ENCODE assay signal across 18 cellular contexts in the genomic region with DNA sequence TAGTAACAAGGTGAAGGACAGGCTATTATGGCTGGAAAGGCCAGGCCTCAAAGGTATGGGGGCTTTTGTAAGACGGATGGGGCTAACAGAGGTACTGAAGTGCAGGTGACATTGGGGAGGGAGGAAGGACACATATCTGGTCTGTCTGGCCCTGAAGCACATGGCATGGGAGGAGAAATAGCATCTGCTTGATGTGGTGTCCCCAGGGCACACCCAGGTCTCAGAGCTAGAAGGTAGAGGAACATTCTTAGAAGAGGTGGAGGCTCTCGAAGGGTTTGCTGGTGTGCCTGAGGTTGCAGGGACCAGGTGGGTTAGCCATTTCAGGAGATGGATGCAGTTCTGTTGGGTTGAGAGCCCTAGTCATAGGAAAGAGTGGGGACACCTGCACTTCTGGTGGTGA. TPM values are rescaled to one million over a fixed set of nuclear protein-coding genes. Genes with fewer than 3 reads are reported as not detected.
A peak's percentile ranks its signal among the peaks of the same experiment; 100 is the strongest.
DNase-seq lines count a peak whose midpoint lies in the region; ATAC-seq and TF ChIP-seq lines count a peak whose summit lies in the region.
"Had no signal": no experiment of that assay in that cellular context is flagged by ENCODE, and none has a peak within 500 bp of the region (broad histone marks: within the 10 kb centered on the region; RNA-seq: fewer than 3 reads in every experiment).

No MANE protein-coding gene starts in this region.

- no peak overlapping the region for H3K14ac ChIP-seq in IMR-90 (replicated peaks; ENCODE audit: low read depth, low read length)

- H3K27me3 ChIP-seq in IMR-90 (ENCODE audit: control insufficient read depth, insufficient read depth, low read length) (no peaks in the 10 kb centered on the region), OCI-LY3 (ENCODE audit: low read depth, low read length) (peaks cover 6% of the 10 kb centered on the region), esophagus squamous epithelium (no peaks in the 10 kb centered on the region), skeletal muscle satellite cell (ENCODE audit: control insufficient read depth, insufficient read depth, low read length) (no peaks in the 10 kb centered on the region)

- H3K27me3 Mint-ChIP-seq in activated T-helper 2 cell treated with anti-CD3 and anti-CD28 coated beads, Interferon-gamma antibody, Interleukin-2, Interleukin-4, amounts not matched to agents 10 μg/mL and 5 μg/mL and 100 μg/mL, durations not matched to agents 14 hours and 24 hours and 36 hours (ENCODE audit: low read depth): no peaks in the 10 kb centered on the region

- no TSS peak for BruUV-seq in IMR-90 (replicated peaks; lab: Mats Ljungman, UMichigan)

- H3K79me1 ChIP-seq in IMR-90 (ENCODE audit: low read depth in 1 of 2, low read length in 2 of 2): peaks cover 39 to 77% of the 10 kb centered on the region in 2 experiments

- no peak overlapping the region for H2AFZ ChIP-seq in IMR-90 (replicated peaks; ENCODE audit: low read length, poor library complexity)
- no peak overlapping the region for H2AFZ ChIP-seq in OCI-LY3 (ENCODE audit: low read depth, low read length)
- H2AFZ ChIP-seq: GM23248, PC-9 had no signal

- H4K8ac ChIP-seq in IMR-90 (ENCODE audit: low read depth in 2 of 2, low read length in 2 of 2): no peak overlapping the region

- H3K4me2 ChIP-seq in IMR-90 (ENCODE audit: low read depth, low read length) (no peak overlapping the region), OCI-LY3 (ENCODE audit: low read length) (peak overlapping the region; percentile 65; the same call in 1 of the 2 replicates), skeletal muscle satellite cell (ENCODE audit: low read length) (peak overlapping the region; percentile 31)
- H3K4me2 ChIP-seq: PC-9 had no signal

- H2BK15ac ChIP-seq in IMR-90 (ENCODE audit: low read depth, low read length): no peak overlapping the region

- H3K36me3 ChIP-seq in IMR-90 (ENCODE audit: control insufficient read depth, insufficient read depth, low read length) (no peaks in the 10 kb centered on the region), OCI-LY3 (replicated peaks; ENCODE audit: low read depth, low read length) (no peaks in the 10 kb centered on the region), esophagus squamous epithelium (no peaks in the 10 kb centered on the region), skeletal muscle satellite cell (ENCODE audit: insufficient read depth, low read length) (peaks cover 6% of the 10 kb centered on the region)

- H3K4me1 ChIP-seq in IMR-90 (ENCODE audit: control insufficient read depth, insufficient read depth, low read length) (peaks cover 7% of the 10 kb centered on the region), OCI-LY3 (ENCODE audit: low read length) (peaks cover 24% of the 10 kb centered on the region), esophagus squamous epithelium (peaks cover 0 to 75% (median 35%) of the 10 kb centered on the region in 3 donors), skeletal muscle satellite cell (ENCODE audit: control insufficient read depth, insufficient read depth, low read length) (peaks cover 12% of the 10 kb centered on the region)

- H3K9ac ChIP-seq in IMR-90 (ENCODE audit: low read depth, low read length): no peak overlapping the region
- no peak overlapping the region for H3K9ac ChIP-seq in OCI-LY3 (ENCODE audit: low read length)
- no peak overlapping the region for H3K9ac ChIP-seq in skeletal muscle satellite cell (ENCODE audit: low read depth, low read length)
- H3K9ac ChIP-seq: GM23248 had no signal

- no peaks in the 10 kb centered on the region for H3K79me2 ChIP-seq in OCI-LY3 (ENCODE audit: low read length)

- no peak for ATAC-seq in IMR-90 (ENCODE audit: low read depth)
- ATAC-seq: CD8-positive, alpha-beta T cell; HCT116 had no signal

- no peak overlapping the region for H3K18ac ChIP-seq in IMR-90 (ENCODE audit: low read depth, low read length)

- no peak overlapping the region for H4K91ac ChIP-seq in IMR-90 (ENCODE audit: insufficient read depth, low read depth, low read length)

- TF ChIP-seq POLR2A in IMR-90 (IDR thresholded peaks at IDR 0.05; ENCODE audit: low read depth, low read length) (no peak), esophagus squamous epithelium (IDR thresholded peaks at IDR 0.05) (no peak)

- POLR2A ChIA-PET in IMR-90 (lab: Charles Lee; ENCODE audit: unreplicated experiment): no interaction called here
- POLR2A ChIA-PET in GM10248 (lab: Yijun Ruan, JAX): no interaction called here

- TF ChIP-seq RAD21 in IMR-90 (IDR thresholded peaks at IDR 0.05; ENCODE audit: low read length): no peak

- H3K27ac Mint-ChIP-seq in activated T-helper 2 cell treated with anti-CD3 and anti-CD28 coated beads, Interferon-gamma antibody, Interleukin-2, Interleukin-4, amounts not matched to agents 10 μg/mL and 5 μg/mL and 100 μg/mL, durations not matched to agents 14 hours and 24 hours and 36 hours: no peak overlapping the region
- H3K27ac Mint-ChIP-seq: CD8-positive, alpha-beta T cell had no signal

- intact Hi-C loops in IMR-90 (cut with micrococcal nuclease): no loop called here
- intact Hi-C loops in esophagus squamous epithelium (cut with DNase I): no loop called here
- intact Hi-C loops in activated T-helper 2 cell treated with anti-CD3 and anti-CD28 coated beads, Interferon-gamma antibody, Interleukin-2, Interleukin-4, amounts not matched to agents 10 μg/mL and 5 μg/mL and 100 μg/mL, durations not matched to agents 14 hours and 24 hours and 36 hours (cut with micrococcal nuclease): no loop called here

- no peak overlapping the region for H2BK20ac ChIP-seq in IMR-90 (ENCODE audit: low read depth, low read length)

- H3K4me3 ChIP-seq in IMR-90 (ENCODE audit: insufficient read depth, low read depth, low read length) (no peak overlapping the region), OCI-LY3 (ENCODE audit: low read length) (no peak overlapping the region), esophagus squamous epithelium (peak overlapping the region in 1 of 4 donors; percentile 6), skeletal muscle satellite cell (ENCODE audit: low read length) (no peak overlapping the region)
- H3K4me3 ChIP-seq: GM23248, PC-9 had no signal

- H4K20me1 ChIP-seq in IMR-90 (ENCODE audit: insufficient read depth, low read length) (peaks cover 61% of the 10 kb centered on the region), OCI-LY3 (ENCODE audit: insufficient read depth, low read length) (peaks cover 7% of the 10 kb centered on the region; the same call in 1 of the 2 replicates)

- H3K23ac ChIP-seq in IMR-90 (ENCODE audit: low read depth, low read length): no peak overlapping the region

- no peak overlapping the region for H3K56ac ChIP-seq in IMR-90 (ENCODE audit: extremely low read depth, insufficient read depth, low read length)

- H4K5ac ChIP-seq in IMR-90 (ENCODE audit: low read depth, low read length): no peak overlapping the region

- peaks cover 37% of the 10 kb centered on the region for H3K36me3 Mint-ChIP-seq in activated T-helper 2 cell treated with anti-CD3 and anti-CD28 coated beads, Interferon-gamma antibody, Interleukin-2, Interleukin-4, amounts not matched to agents 10 μg/mL and 5 μg/mL and 100 μg/mL, durations not matched to agents 14 hours and 24 hours and 36 hours (ENCODE audit: low read depth)

- no CpG with 5 or more reads among the region's 2 CpGs for WGBS in IMR-90 (ENCODE audit: extremely low coverage in 2 of 2, insufficient read length in 1 of 2), 2 experiments
- 30 to 59% methylated on average over 2 of the region's 2 CpGs for WGBS in esophagus squamous epithelium, 2 donors

- CTCF ChIA-PET in IMR-90 (lab: Yijun Ruan, JAX): no interaction called here
- CTCF ChIA-PET in GM10248 (lab: Yijun Ruan, JAX): interaction anchor here (1.3 to 2.1 kb wide), 5 partner anchors 9 to 36 kb away, joined by 3 to 6 read pairs (median 5); no protein-coding TSS in a partner anchor

- 0 out of 2 replicates have a peak overlapping the region, but pooled peaks have one; percentile 3 for H2AK5ac ChIP-seq in IMR-90 (ENCODE audit: low read depth, low read length)

- no peak overlapping the region for H3K27ac ChIP-seq in IMR-90 (ENCODE audit: insufficient read depth, low read length)
- no peak overlapping the region for H3K27ac ChIP-seq in OCI-LY3 (ENCODE audit: low read length)
- H3K27ac ChIP-seq in esophagus squamous epithelium: peak overlapping the region; percentile 44 to 81 (median 71)
- H3K27ac ChIP-seq: PC-9 had no signal

- no peak overlapping the region for H2BK120ac ChIP-seq in IMR-90 (ENCODE audit: low read depth, low read length)

- dilution Hi-C loops in IMR-90 (cut with HindIII; ENCODE audit: low sequenced_read_pairs, unreplicated experiment): no loop called here

- H2AK9ac ChIP-seq in IMR-90 (replicated peaks; ENCODE audit: low read depth, low read length, poor library complexity): peak overlapping the region; percentile 53

- H2BK5ac ChIP-seq in IMR-90 (ENCODE audit: low read depth, low read length, poor library complexity, severe bottlenecking): no peak overlapping the region

- DNase-seq in IMR-90 (no peak), esophagus squamous epithelium (lab: John Stamatoyannopoulos, UW) (no peak), NCI-H526 treated with DMSO at 0.1 percent for 48 hours (lab: John Stamatoyannopoulos, UW) (no peak), GM10248 (ENCODE audit: extremely low spot score) (no peak)
- no peak for DNase-seq in activated T-helper 2 cell treated with anti-CD3 and anti-CD28 coated beads, Interferon-gamma antibody, Interleukin-2, Interleukin-4, amounts not matched to agents 10 μg/mL and 5 μg/mL and 100 μg/mL, durations not matched to agents 14 hours and 24 hours and 36 hours (ENCODE audit: low spot score)
- DNase-seq: CD8-positive, alpha-beta T cell; DND-41; GDM1; NCI-H1436 treated with DMSO at 0.1 percent for 48 hours; NCI-H2107; NCI-H69; NK-92 treated with Interleukin-12 subunit alpha and Interleukin-12 subunit beta, amount 100 ng/mL, for 24 hours; Right ventricle myocardium superior had no signal

- peaks cover 31% of the 10 kb centered on the region for H3K4me1 Mint-ChIP-seq in activated T-helper 2 cell treated with anti-CD3 and anti-CD28 coated beads, Interferon-gamma antibody, Interleukin-2, Interleukin-4, amounts not matched to agents 10 μg/mL and 5 μg/mL and 100 μg/mL, durations not matched to agents 14 hours and 24 hours and 36 hours (ENCODE audit: low read depth)

- peaks cover 23% of the 10 kb centered on the region for H3K9me1 ChIP-seq in IMR-90 (ENCODE audit: insufficient read depth, low read length)

- H3K4me3 Mint-ChIP-seq in activated T-helper 2 cell treated with anti-CD3 and anti-CD28 coated beads, Interferon-gamma antibody, Interleukin-2, Interleukin-4, amounts not matched to agents 10 μg/mL and 5 μg/mL and 100 μg/mL, durations not matched to agents 14 hours and 24 hours and 36 hours (ENCODE audit: low read depth): no peak overlapping the region
- H3K4me3 Mint-ChIP-seq: CD8-positive, alpha-beta T cell had no signal

- TF ChIP-seq CTCF in IMR-90 (conservative IDR thresholded peaks at IDR 0.05; ENCODE audit: low read depth, low read length) (no peak), OCI-LY3 (IDR thresholded peaks at IDR 0.05; ENCODE audit: low read depth, low read length) (no peak), esophagus squamous epithelium (IDR thresholded peaks at IDR 0.05) (no peak), GM10248 (IDR thresholded peaks at IDR 0.05; ENCODE audit: control extremely low read depth, extremely low read depth, low read depth, missing control alignments) (no peak)

- peaks cover 14% of the 10 kb centered on the region for H3K9me3 Mint-ChIP-seq in activated T-helper 2 cell treated with anti-CD3 and anti-CD28 coated beads, Interferon-gamma antibody, Interleukin-2, Interleukin-4, amounts not matched to agents 10 μg/mL and 5 μg/mL and 100 μg/mL, durations not matched to agents 14 hours and 24 hours and 36 hours

- in situ Hi-C loops in IMR-90 (cut with MboI; ENCODE audit: low sequenced_read_pairs): no loop called here

- peaks cover 5% of the 10 kb centered on the region for H3K9me3 ChIP-seq in IMR-90 (ENCODE audit: control insufficient read depth, insufficient read depth, low read length)
- H3K9me3 ChIP-seq in OCI-LY3 (ENCODE audit: insufficient read depth, low read length): peaks cover 3% of the 10 kb centered on the region; the same call in 1 of the 2 replicates
- H3K9me3 ChIP-seq in esophagus squamous epithelium: peaks cover 0 to 7% (median 0%) of the 10 kb centered on the region in 3 donors
- no peaks in the 10 kb centered on the region for H3K9me3 ChIP-seq in skeletal muscle satellite cell (replicated peaks; ENCODE audit: low read length)

- H3K4ac ChIP-seq in IMR-90 (ENCODE audit: low read depth, low read length): no peak overlapping the region

RNA-seq across cellular contexts. Expression of a gene that starts 9.5 kb away (rescaled TPM):
- 53.6 and 75.3 TPM in 2 replicates for total RNA-seq in IMR-90 (2012; rRNA removed)
- polyA plus RNA-seq in IMR-90 (2012; rRNA removed): 38.0 and 54.7 TPM in 2 replicates
- polyA plus RNA-seq in IMR-90 (2012; cell fraction: cytosol; rRNA removed): 14.8 and 19.0 TPM in 2 replicates
- polyA plus RNA-seq in IMR-90 (2012; cell fraction: nucleus; rRNA removed; ENCODE audit: low replicate concordance): 4.3 and 18.5 TPM in 2 replicates
- 10 to 100 TPM; 50.2 to 99.2 (median 64.8) TPM for total RNA-seq in esophagus squamous epithelium
- 61.4 and 71.0 TPM in 2 replicates for total RNA-seq in skeletal muscle satellite cell (2012; rRNA removed)
- total RNA-seq in activated T-helper 2 cell treated with anti-CD3 and anti-CD28 coated beads, Interferon-gamma antibody, Interleukin-2, Interleukin-4, amounts not matched to agents 10 μg/mL and 5 μg/mL and 100 μg/mL, durations not matched to agents 14 hours and 24 hours and 36 hours: 58.4 and 65.0 TPM in 2 replicates

RNA-seq across cellular contexts. Expression of a gene that starts 39.0 kb away (rescaled TPM):
- 16.4 and 17.7 TPM in 2 replicates for total RNA-seq in IMR-90 (2012; rRNA removed)
- 25.2 and 26.1 TPM in 2 replicates for polyA plus RNA-seq in IMR-90 (2012; rRNA removed)
- polyA plus RNA-seq in IMR-90 (2012; cell fraction: cytosol; rRNA removed): 21.9 and 30.3 TPM in 2 replicates
- polyA plus RNA-seq in IMR-90 (2012; cell fraction: nucleus; rRNA removed; ENCODE audit: low replicate concordance): 8.1 and 11.7 TPM in 2 replicates
- total RNA-seq in esophagus squamous epithelium: 10 to 100 TPM; 20.9 to 24.8 (median 23.3) TPM
- 23.3 and 40.2 TPM in 2 replicates for total RNA-seq in skeletal muscle satellite cell (2012; rRNA removed)
- total RNA-seq in activated T-helper 2 cell treated with anti-CD3 and anti-CD28 coated beads, Interferon-gamma antibody, Interleukin-2, Interleukin-4, amounts not matched to agents 10 μg/mL and 5 μg/mL and 100 μg/mL, durations not matched to agents 14 hours and 24 hours and 36 hours: 38.7 and 39.3 TPM in 2 replicates

Comparison
In these comparisons a context has a peak if more than half of its experiments do, and no peak if none do; other contexts are left out.
1. H3K27ac ChIP-seq: peak in esophagus squamous epithelium (4 of 4); none in IMR-90 (single experiment) and OCI-LY3 (single experiment).